24 cellular contexts compared by ENCODE assay signal in the genomic region with DNA sequence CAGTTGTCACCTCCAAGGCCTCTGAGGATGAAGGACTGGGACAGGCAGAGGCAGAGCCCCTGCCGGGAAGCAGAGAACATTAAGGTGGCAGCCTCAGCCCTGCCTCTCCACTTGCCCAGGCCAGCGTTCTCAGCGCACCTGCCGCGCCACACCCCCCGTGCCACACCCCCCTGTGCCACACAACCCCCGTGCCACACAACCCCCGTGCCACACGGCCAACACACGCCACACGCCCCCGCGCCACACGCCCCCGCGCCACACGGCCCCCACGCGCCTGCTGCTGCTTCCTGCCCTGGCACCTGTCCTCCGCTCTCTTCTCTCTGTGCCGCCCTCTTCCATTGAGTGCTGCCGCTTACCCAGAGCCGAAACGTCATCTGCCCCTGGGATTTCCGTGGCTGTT. TPM values are rescaled to one million over a fixed set of nuclear protein-coding genes. Genes with fewer than 3 reads are reported as not detected.
"Had no signal": no experiment of that assay in that cellular context is flagged by ENCODE, and none has a peak within 500 bp of the region (broad histone marks: within the 10 kb centered on the region; RNA-seq: fewer than 3 reads in every experiment).

No MANE protein-coding gene starts in this region.

- FAIRE-seq: frontal cortex, small intestine, urothelium cell line had no signal

- H3K36me3 ChIP-seq: heart left ventricle, neutrophil, right atrium auricular region, thoracic aorta had no signal

- H3K9me3 ChIP-seq: neutrophil, right atrium auricular region, thoracic aorta had no signal

- H3K27me3 ChIP-seq: dorsolateral prefrontal cortex, heart left ventricle, neutrophil, right atrium auricular region had no signal

- ATAC-seq: heart left ventricle; naive thymus-derived CD4-positive, alpha-beta T cell had no signal

- H3K4me1 ChIP-seq: heart left ventricle, right atrium auricular region had no signal

- DNase-seq: cortex of kidney; dorsolateral prefrontal cortex; effector CD8-positive, alpha-beta T cell; heart left ventricle; hippocampal formation; kidney glomerular epithelial cell; naive thymus-derived CD4-positive, alpha-beta T cell; nephron progenitor cell; posterior cingulate gyrus; small intestine; stimulated activated CD4-positive, alpha-beta T cell treated with anti-CD3 and anti-CD28 coated beads, Interleukin-12 subunit alpha, Interleukin-12 subunit beta, amount 100 ng/mL, for 4 hours; stimulated activated CD4-positive, alpha-beta T cell treated with anti-CD3 and anti-CD28 coated beads, Interleukin-2, amount 100 ng/mL, for 48 hours; trophoblast cell had no signal

- H3K4me3 ChIP-seq: dorsolateral prefrontal cortex, heart left ventricle, right atrium auricular region, thoracic aorta had no signal

- H3K27ac ChIP-seq: dorsolateral prefrontal cortex, heart left ventricle, neutrophil, right atrium auricular region, thoracic aorta had no signal

RNA-seq across cellular contexts. Expression of a gene that starts 58.0 kb away (rescaled TPM):
- total RNA-seq: dorsolateral prefrontal cortex, frontal cortex, liver, lung microvascular endothelial cell, mesenteric fat pad, mononuclear cell, osteoblast, subcutaneous adipose tissue, thoracic aorta had no signal
- polyA plus RNA-seq: heart left ventricle; liver; naive thymus-derived CD4-positive, alpha-beta T cell; small intestine had no signal
